Comparison of ENCODE assay signal across 14 cellular contexts in the genomic region with DNA sequence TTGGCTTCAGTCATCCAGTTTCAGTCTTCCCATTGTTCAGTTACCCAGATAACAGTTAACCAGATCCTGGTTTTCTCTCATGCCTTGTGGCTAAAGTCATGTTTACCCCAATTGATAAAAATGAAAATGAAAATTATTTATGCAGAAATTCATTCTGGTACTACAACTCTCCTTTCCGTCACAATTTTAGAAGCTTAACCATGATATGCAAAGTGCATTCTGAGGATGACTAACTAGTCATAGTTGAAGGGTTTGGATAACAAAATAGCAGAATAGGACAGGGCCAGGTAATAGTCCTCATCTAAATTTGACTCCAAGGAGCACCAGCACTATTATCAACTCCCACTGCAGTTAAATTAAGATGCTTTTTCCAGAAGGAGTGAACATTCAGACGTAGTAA.
DNase-seq lines count a peak whose midpoint lies in the region; ATAC-seq lines count a peak whose summit lies in the region.
"Had no signal": no experiment of that assay in that cellular context is flagged by ENCODE, and none has a peak within 500 bp of the region (broad histone marks: within the 10 kb centered on the region; RNA-seq: fewer than 3 reads in every experiment).

No MANE protein-coding gene starts in this region.

- WGBS in mesendoderm (ENCODE audit: extremely low coverage, insufficient coverage, low lambda C conversion rate): no CpG with 5 or more reads among the region's 2 CpGs

- H3K27ac ChIP-seq in mesendoderm (ENCODE audit: low read depth, low read length) (no peak overlapping the region), caudate nucleus (ENCODE audit: low read depth, low read length) (no peak overlapping the region)
- H3K27ac ChIP-seq: A549, upper lobe of left lung had no signal

- no peak overlapping the region for H4K5ac ChIP-seq in mesendoderm (ENCODE audit: low read length)

- ATAC-seq in GM18498 (IDR thresholded peaks at IDR 0.05; ENCODE audit: unreplicated experiment) (peak; percentile 97), GM19372 (IDR thresholded peaks at IDR 0.05; ENCODE audit: low read depth, unreplicated experiment) (peak; percentile 72), HG02678 (IDR thresholded peaks at IDR 0.05; ENCODE audit: unreplicated experiment) (peak; percentile 69), HG03354 (IDR thresholded peaks at IDR 0.05; ENCODE audit: poor library complexity, severe bottlenecking, unreplicated experiment) (peak; percentile 95), HG03342 (IDR thresholded peaks at IDR 0.05; ENCODE audit: unreplicated experiment) (no peak)
- ATAC-seq: A549 had no signal

- no peak overlapping the region for H3K4ac ChIP-seq in mesendoderm (ENCODE audit: low read depth, low read length)

- DNase-seq in activated naive CD4-positive, alpha-beta T cell treated with Interleukin-2 at 50 U/mL for 16 hours: no peak
- DNase-seq in mesendoderm (no peak), caudate nucleus (lab: John Stamatoyannopoulos, UW) (no peak)
- DNase-seq: activated CD4-positive, alpha-beta T cell treated with anti-CD3 and anti-CD28 coated beads, Interleukin-2, amount 50 U/mL, for 4 hours; hypothalamus; occipital lobe; stimulated activated CD4-positive, alpha-beta T cell treated with anti-CD3 and anti-CD28 coated beads, Interleukin-12 subunit alpha, Interleukin-12 subunit beta, amount 100 ng/mL, for 4 hours; upper lobe of left lung had no signal

- H2BK15ac ChIP-seq in mesendoderm (replicated peaks; ENCODE audit: low read depth): no peak overlapping the region

- no peak overlapping the region for H3K23ac ChIP-seq in mesendoderm (ENCODE audit: low read length)

- no peaks in the 10 kb centered on the region for H3K79me1 ChIP-seq in mesendoderm (ENCODE audit: low read length)

- no peaks in the 10 kb centered on the region for H3K36me3 ChIP-seq in mesendoderm (ENCODE audit: control insufficient read depth, insufficient read depth, low read length)
- H3K36me3 ChIP-seq: upper lobe of left lung had no signal

- H4K8ac ChIP-seq in mesendoderm (ENCODE audit: low read depth, low read length): no peak overlapping the region

- no peak overlapping the region for H2BK120ac ChIP-seq in mesendoderm (ENCODE audit: low read depth, low read length)

- H3K79me2 ChIP-seq in mesendoderm (ENCODE audit: control insufficient read depth, insufficient read depth, low read length): no peaks in the 10 kb centered on the region

- no peak overlapping the region for H2AK5ac ChIP-seq in mesendoderm (ENCODE audit: low read length)

- no peak overlapping the region for H2BK5ac ChIP-seq in mesendoderm (ENCODE audit: low read length)

- H3K27me3 ChIP-seq in mesendoderm (ENCODE audit: insufficient read depth, low read length, poor library complexity): no peaks in the 10 kb centered on the region
- H3K27me3 ChIP-seq: upper lobe of left lung had no signal

- H3K9ac ChIP-seq in mesendoderm (ENCODE audit: low read length): no peak overlapping the region

- H3K4me1 ChIP-seq in mesendoderm (ENCODE audit: control insufficient read depth, low read depth, low read length): no peaks in the 10 kb centered on the region
- H3K4me1 ChIP-seq: A549, upper lobe of left lung had no signal

- H3K4me3 ChIP-seq in mesendoderm (ENCODE audit: low read length): no peak overlapping the region
- H3K4me3 ChIP-seq: A549, upper lobe of left lung had no signal

- no peak overlapping the region for H3K18ac ChIP-seq in mesendoderm (ENCODE audit: low read length)

- no peak overlapping the region for H3K56ac ChIP-seq in mesendoderm (ENCODE audit: low read length)

- H3K4me2 ChIP-seq in mesendoderm (ENCODE audit: low read length): no peak overlapping the region
- H3K4me2 ChIP-seq: A549 had no signal
